Comparison of ENCODE assay signal across 1 cellular context in genomic region chr11:66371627-66372415, GRCh38.
TF ChIP-seq lines count a peak whose summit lies in the region.

Gene SLC29A2, minus strand, starts transcription at chr11:66371760. Its CDS starts 169 bp downstream, at chr11:66371591.

TF ChIP-seq in HepG2, 621 proteins besides CTCF, POLR2A, EP300 and RAD21 (continued from another document):
- TF ChIP-seq ZNF687 (CRISPR knock-in tag; IDR thresholded peaks at IDR 0.05), result peak; percentile 49; the same call in 1 of the 2 replicates
- TF ChIP-seq GMEB1 (CRISPR knock-in tag; IDR thresholded peaks at IDR 0.05; ENCODE audit: borderline replicate concordance), result no peak
- TF ChIP-seq THAP11 (CRISPR knock-in tag; IDR thresholded peaks at IDR 0.05), result peak; percentile 23; the same call in 1 of the 2 replicates
- TF ChIP-seq SIX1 (CRISPR knock-in tag; IDR thresholded peaks at IDR 0.05; ENCODE audit: borderline replicate concordance), result peak; percentile 87; the same call in 1 of the 2 replicates
- no peak for TF ChIP-seq ZKSCAN8 (CRISPR knock-in tag; IDR thresholded peaks at IDR 0.05; ENCODE audit: borderline replicate concordance)
- 0 out of 2 replicates have a peak, but pooled peaks have one; percentile 22 for TF ChIP-seq DMAP1 (CRISPR knock-in tag; IDR thresholded peaks at IDR 0.05)
- peak; percentile 38 for TF ChIP-seq RBM39 (IDR thresholded peaks at IDR 0.05; ENCODE audit: low read depth, low read length, poor library complexity, severe bottlenecking)
- TF ChIP-seq MAX (IDR thresholded peaks at IDR 0.05), result no peak
- TF ChIP-seq SRSF1 (optimal IDR thresholded peaks at IDR 0.05; ENCODE audit: low read depth, low read length), result peak; percentile 49
- no peak for TF ChIP-seq FOSL1 (CRISPR knock-in tag; IDR thresholded peaks at IDR 0.05; ENCODE audit: borderline replicate concordance)
- TF ChIP-seq TFDP2 (CRISPR knock-in tag; IDR thresholded peaks at IDR 0.05), result 0 out of 2 replicates have a peak, but pooled peaks have one; percentile 2
- TF ChIP-seq SOX6 (IDR thresholded peaks at IDR 0.05), result no peak
- peak; percentile 22; the same call in 1 of the 2 replicates for TF ChIP-seq SOX6 (CRISPR knock-in tag; IDR thresholded peaks at IDR 0.05)
- peak; percentile 14; the same call in 1 of the 2 replicates for TF ChIP-seq MXD3 (CRISPR knock-in tag; IDR thresholded peaks at IDR 0.05)
- peak; percentile 36; the same call in 1 of the 2 replicates for TF ChIP-seq TAF1 (CRISPR knock-in tag; IDR thresholded peaks at IDR 0.05)
- TF ChIP-seq ZNF441 (CRISPR knock-in tag; IDR thresholded peaks at IDR 0.05; ENCODE audit: borderline replicate concordance), result peak; percentile 100
- TF ChIP-seq PATZ1 (CRISPR knock-in tag; IDR thresholded peaks at IDR 0.05), result peak; percentile 83
- TF ChIP-seq SAFB2 (CRISPR knock-in tag; IDR thresholded peaks at IDR 0.05; ENCODE audit: borderline replicate concordance, low read depth), result no peak
- TF ChIP-seq ZNF180 (CRISPR knock-in tag; IDR thresholded peaks at IDR 0.05; ENCODE audit: borderline replicate concordance, low read depth), result no peak
- peak; percentile 91 for TF ChIP-seq AGO1 (IDR thresholded peaks at IDR 0.05; ENCODE audit: low read depth, low read length, poor library complexity, severe bottlenecking)
- TF ChIP-seq PITX1 (CRISPR knock-in tag; IDR thresholded peaks at IDR 0.05), result peak; percentile 26; the same call in 1 of the 2 replicates
- TF ChIP-seq RBFOX2 (IDR thresholded peaks at IDR 0.05; ENCODE audit: low read depth, low read length), result peak; percentile 54
- TF ChIP-seq MIER3 (CRISPR knock-in tag; IDR thresholded peaks at IDR 0.05; ENCODE audit: borderline replicate concordance), result 0 out of 2 replicates have a peak, but pooled peaks have one; percentile 20
- peak; percentile 57 for TF ChIP-seq GABPB1 (CRISPR knock-in tag; IDR thresholded peaks at IDR 0.05)
- peak; percentile 84 for TF ChIP-seq SIX4 (CRISPR knock-in tag; IDR thresholded peaks at IDR 0.05)
- TF ChIP-seq HNRNPLL (IDR thresholded peaks at IDR 0.05; ENCODE audit: low read depth, low read length, poor library complexity, severe bottlenecking), result peak; percentile 86
- peak; percentile 35; the same call in 1 of the 2 replicates for TF ChIP-seq ZNF746 (CRISPR knock-in tag; IDR thresholded peaks at IDR 0.05)
- peak; percentile 72 for TF ChIP-seq ZBTB7B (CRISPR knock-in tag; IDR thresholded peaks at IDR 0.05)
- TF ChIP-seq ZFP91 (CRISPR knock-in tag; IDR thresholded peaks at IDR 0.05; ENCODE audit: borderline replicate concordance), result peak; percentile 10; the same call in 1 of the 2 replicates
- no peak for TF ChIP-seq ZNF33A (CRISPR knock-in tag; IDR thresholded peaks at IDR 0.05; ENCODE audit: borderline replicate concordance)
- peak; percentile 17 for TF ChIP-seq HNRNPK (IDR thresholded peaks at IDR 0.05; ENCODE audit: low read depth, low read length, poor library complexity, severe bottlenecking)
- peak; percentile 44; the same call in 1 of the 2 replicates for TF ChIP-seq KAT8 (CRISPR knock-in tag; IDR thresholded peaks at IDR 0.05)
